1 cellular context compared by ENCODE assay signal in genomic region chr7:32490127-32490796, GRCh38.
A peak's percentile ranks its signal among the peaks of the same experiment; 100 is the strongest.
TF ChIP-seq lines count a peak whose summit lies in the region.

Gene LSM5, minus strand, starts transcription at chr7:32490380. Its CDS starts 15 bp downstream, at chr7:32490365.

TF ChIP-seq in K562, 482 proteins besides CTCF, POLR2A, EP300 and RAD21 (continued from another document and continues in another):
- TF ChIP-seq ZNF740 (CRISPR knock-in tag; IDR thresholded peaks at IDR 0.05) (no peak), ZNF740 (tag; IDR thresholded peaks at IDR 0.05) (peak in 1 of 2 experiments; percentile 20; a peak in 1 of 4 replicates), POLR2G (IDR thresholded peaks at IDR 0.05; ENCODE audit: low read depth, low read length) (peak; percentile 92), RBFOX2 (IDR thresholded peaks at IDR 0.05; ENCODE audit: low read depth, low read length) (peak; percentile 94), HMGXB4 (CRISPR knock-in tag; IDR thresholded peaks at IDR 0.05) (peak; percentile 72), SIX5 (IDR thresholded peaks at IDR 0.05; ENCODE audit: borderline replicate concordance in 1 of 2, insufficient read depth in 1 of 2, low read depth in 1 of 2, low read length in 2 of 2) (peak; percentile 46 to 49; a peak in 2 of 4 replicates), NFRKB (IDR thresholded peaks at IDR 0.05; ENCODE audit: low read depth) (peak; percentile 98), PCBP2 (IDR thresholded peaks at IDR 0.05; ENCODE audit: low read depth, low read length, poor library complexity, severe bottlenecking) (no peak), ETV5 (CRISPR knock-in tag; IDR thresholded peaks at IDR 0.05; ENCODE audit: low read depth) (peak; percentile 96), VEZF1 (CRISPR knock-in tag; IDR thresholded peaks at IDR 0.05) (peak; percentile 1; the same call in 1 of the 2 replicates), RBM22 (IDR thresholded peaks at IDR 0.05; ENCODE audit: low read depth, low read length, poor library complexity, severe bottlenecking) (peak; percentile 73), ZBED1 (IDR thresholded peaks at IDR 0.05) (no peak), FOXP1 (CRISPR knock-in tag; IDR thresholded peaks at IDR 0.05) (peak; percentile 83), E2F4 (CRISPR knock-in tag; IDR thresholded peaks at IDR 0.05; ENCODE audit: low read depth) (peak; percentile 97), RBM39 (optimal IDR thresholded peaks at IDR 0.05; ENCODE audit: low read depth, low read length) (peak; percentile 86), PHF21A (IDR thresholded peaks at IDR 0.05; ENCODE audit: borderline replicate concordance, low read depth) (peak; percentile 57; the same call in 1 of the 2 replicates), GATA2 (CRISPR knock-in tag; IDR thresholded peaks at IDR 0.05) (no peak), RNF219 (CRISPR knock-in tag; IDR thresholded peaks at IDR 0.05) (no peak; the same call in 1 of the 2 replicates), BHLHE40 (IDR thresholded peaks at IDR 0.05; ENCODE audit: low read length) (peak; percentile 82), PTRF (tag; IDR thresholded peaks at IDR 0.05) (no peak), POLR3A (IDR thresholded peaks at IDR 0.05; ENCODE audit: borderline replicate concordance, extremely low read depth, insufficient read depth, insufficient read length) (no peak), XRCC5 (IDR thresholded peaks at IDR 0.05; ENCODE audit: low read depth, low read length) (peak; percentile 89; the same call in 1 of the 2 replicates), DACH1 (IDR thresholded peaks at IDR 0.05; ENCODE audit: partially characterized antibody) (peak; percentile 93), SIN3A (IDR thresholded peaks at IDR 0.05; ENCODE audit: borderline replicate concordance in 2 of 2, control insufficient read depth in 1 of 2, low read depth in 2 of 2, low read length in 2 of 2) (peak; percentile 58 to 81; a peak in 3 of 4 replicates), COPS2 (conservative IDR thresholded peaks at IDR 0.05) (no peak), ZFX (CRISPR knock-in tag; IDR thresholded peaks at IDR 0.05) (peak; percentile 99), HDAC1 (IDR thresholded peaks at IDR 0.05) (peak; percentile 57 to 95; a peak in 3 of 4 replicates), ZNF384 (IDR thresholded peaks at IDR 0.05; ENCODE audit: low read depth, low read length) (0 out of 2 replicates have a peak, but pooled peaks have one; percentile 46), ZNF3 (CRISPR knock-in tag; IDR thresholded peaks at IDR 0.05) (no peak), ZNF398 (CRISPR knock-in tag; IDR thresholded peaks at IDR 0.05) (no peak), CREB1 (IDR thresholded peaks at IDR 0.05) (peak; percentile 63; the same call in 1 of the 2 replicates), CREB1 (CRISPR knock-in tag; IDR thresholded peaks at IDR 0.05) (peak; percentile 75), NCOA1 (IDR thresholded peaks at IDR 0.05; ENCODE audit: low read depth) (peak; percentile 96), SPI1 (IDR thresholded peaks at IDR 0.05; ENCODE audit: borderline replicate concordance, low read depth, low read length) (peak; percentile 97), CHD2 (IDR thresholded peaks at IDR 0.05; ENCODE audit: low read depth, low read length) (no peak), SOX6 (IDR thresholded peaks at IDR 0.05) (no peak; the same call in 1 of the 2 replicates), BRD4 (IDR thresholded peaks at IDR 0.05) (peak; percentile 88; the same call in 1 of the 2 replicates), EP400 (IDR thresholded peaks at IDR 0.05) (peak; percentile 95), SLC30A9 (CRISPR knock-in tag; IDR thresholded peaks at IDR 0.05) (no peak), ZBTB33 (CRISPR knock-in tag; IDR thresholded peaks at IDR 0.05) (peak; percentile 30; the same call in 1 of the 2 replicates), CTBP1 (IDR thresholded peaks at IDR 0.05; ENCODE audit: borderline replicate concordance) (peak; percentile 69; the same call in 1 of the 2 replicates), ZNF584 (CRISPR knock-in tag; IDR thresholded peaks at IDR 0.05; ENCODE audit: low read depth) (no peak), ZBTB40 (IDR thresholded peaks at IDR 0.05) (peak; percentile 99), ZBTB40 (CRISPR knock-in tag; IDR thresholded peaks at IDR 0.05) (no peak)
